Comparison of ENCODE assay signal across 8 cellular contexts in genomic region chr6:109478222-109478805, GRCh38. TPM values are rescaled to one million over a fixed set of nuclear protein-coding genes. Genes with fewer than 3 reads are reported as not detected.
DNase-seq lines count a peak whose midpoint lies in the region; ATAC-seq and TF ChIP-seq lines count a peak whose summit lies in the region.
"Had no signal": no experiment of that assay in that cellular context is flagged by ENCODE, and none has a peak within 500 bp of the region (broad histone marks: within the 10 kb centered on the region; RNA-seq: fewer than 3 reads in every experiment).

No MANE protein-coding gene starts in this region.

- DNase-seq in MM.1S (no peak), dorsolateral prefrontal cortex (no peak), coronary artery (ENCODE audit: low spot score) (no peak)
- DNase-seq: psoas muscle had no signal

- H3K79me2 ChIP-seq in DOHH2 (ENCODE audit: control insufficient read depth, low read length) (peaks cover 90% of the 10 kb centered on the region), MM.1S (ENCODE audit: low read length) (peaks cover 84% of the 10 kb centered on the region), neural cell (replicated peaks; ENCODE audit: insufficient read depth, low read length) (no peaks in the 10 kb centered on the region)

- H4K20me1 ChIP-seq in DOHH2 (ENCODE audit: control insufficient read depth, insufficient read depth, low read depth, low read length), result peaks cover 15% of the 10 kb centered on the region
- no peaks in the 10 kb centered on the region for H4K20me1 ChIP-seq in MM.1S (ENCODE audit: insufficient read depth, low read length)
- H4K20me1 ChIP-seq in neural cell (ENCODE audit: insufficient read depth), result no peaks in the 10 kb centered on the region

- H3K9me2 ChIP-seq in DOHH2 (replicated peaks; ENCODE audit: control insufficient read depth, low read length) (no peaks in the 10 kb centered on the region), MM.1S (replicated peaks; ENCODE audit: insufficient read depth, low read length) (no peaks in the 10 kb centered on the region), neural cell (ENCODE audit: insufficient read depth, low read length) (no peaks in the 10 kb centered on the region)

- H3K9me3 ChIP-seq in DOHH2 (ENCODE audit: control insufficient read depth, insufficient read depth, low read length), result no peaks in the 10 kb centered on the region
- no peaks in the 10 kb centered on the region for H3K9me3 ChIP-seq in MM.1S (replicated peaks; ENCODE audit: insufficient read depth, low read length)
- no peaks in the 10 kb centered on the region for H3K9me3 ChIP-seq in neural cell (ENCODE audit: low read length)
- H3K9me3 ChIP-seq: psoas muscle had no signal

- no peak for TF ChIP-seq CTCF in DOHH2 (IDR thresholded peaks at IDR 0.05; ENCODE audit: low read depth, low read length, poor library complexity, severe bottlenecking)
- no peak for TF ChIP-seq CTCF in MM.1S (IDR thresholded peaks at IDR 0.05; ENCODE audit: low read length)
- no peak for TF ChIP-seq CTCF in dorsolateral prefrontal cortex (IDR thresholded peaks at IDR 0.05 in 54 of 56, conservative IDR thresholded peaks at IDR 0.05 in 2 of 56; ENCODE audit: low read depth in 1 of 56, partially characterized antibody in 56 of 56)
- no peak for TF ChIP-seq CTCF in neural cell (IDR thresholded peaks at IDR 0.05; ENCODE audit: poor library complexity, severe bottlenecking)
- no peak for TF ChIP-seq CTCF in coronary artery (IDR thresholded peaks at IDR 0.05)

- H3F3A ChIP-seq in DOHH2 (ENCODE audit: control insufficient read depth, insufficient read depth), result no peaks in the 10 kb centered on the region
- no peaks in the 10 kb centered on the region; the same call in 1 of the 2 replicates for H3F3A ChIP-seq in MM.1S (ENCODE audit: insufficient read depth, low read length)
- H3F3A ChIP-seq in neural cell (ENCODE audit: insufficient read depth, low read length, poor library complexity, severe bottlenecking), result no peaks in the 10 kb centered on the region

- H3K4me3 ChIP-seq in DOHH2 (ENCODE audit: low read length), result peak overlapping the region; percentile 54
- peak overlapping the region; percentile 47 for H3K4me3 ChIP-seq in MM.1S (ENCODE audit: low read length)
- H3K4me3 ChIP-seq in dorsolateral prefrontal cortex, result peak overlapping the region in 41 of 59 donors; percentile 1 to 100 (median 31)
- H3K4me3 ChIP-seq in neural cell (ENCODE audit: low read length), result peak overlapping the region; percentile 42
- no peak overlapping the region for H3K4me3 ChIP-seq in coronary artery

- H3K4me2 ChIP-seq in DOHH2 (ENCODE audit: low read length) (peak overlapping the region; percentile 62), MM.1S (ENCODE audit: low read depth, low read length) (peak overlapping the region; percentile 89), neural cell (ENCODE audit: low read length) (no peak overlapping the region)

- intact Hi-C loops in dorsolateral prefrontal cortex (cut with DNase I), result no loop called here

- H3K27ac ChIP-seq in DOHH2 (ENCODE audit: low read depth, low read length) (no peak overlapping the region), MM.1S (ENCODE audit: low read length) (peak overlapping the region; percentile 47; the same call in 1 of the 2 replicates), dorsolateral prefrontal cortex (peak overlapping the region in 4 of 59 donors; percentile 18 to 55 (median 36)), neural cell (ENCODE audit: low read length) (no peak overlapping the region), coronary artery (no peak overlapping the region)
- H3K27ac ChIP-seq: psoas muscle had no signal

- peaks cover 47% of the 10 kb centered on the region for H3K4me1 ChIP-seq in DOHH2 (ENCODE audit: control insufficient read depth, low read length)
- peaks cover 32% of the 10 kb centered on the region for H3K4me1 ChIP-seq in MM.1S (ENCODE audit: low read length)

- H3K27me3 ChIP-seq in DOHH2 (ENCODE audit: control insufficient read depth, low read length), result no peaks in the 10 kb centered on the region
- no peaks in the 10 kb centered on the region for H3K27me3 ChIP-seq in MM.1S (replicated peaks; ENCODE audit: insufficient read depth, low read length)
- H3K27me3 ChIP-seq in dorsolateral prefrontal cortex, result no peaks in the 10 kb centered on the region
- no peaks in the 10 kb centered on the region for H3K27me3 ChIP-seq in neural cell (ENCODE audit: insufficient read depth, low read depth, low read length)

- H3K36me3 ChIP-seq in DOHH2 (ENCODE audit: control insufficient read depth, low read length), result peaks cover 85% of the 10 kb centered on the region
- peaks cover 13% of the 10 kb centered on the region; the same call in 1 of the 2 replicates for H3K36me3 ChIP-seq in MM.1S (replicated peaks; ENCODE audit: insufficient read depth, low read length)
- peaks cover 4% of the 10 kb centered on the region for H3K36me3 ChIP-seq in neural cell (ENCODE audit: insufficient read depth, low read length)

- H3K9ac ChIP-seq in MM.1S (ENCODE audit: low read length), result peak overlapping the region; percentile 27; the same call in 1 of the 2 replicates
- no peak overlapping the region for H3K9ac ChIP-seq in neural cell (ENCODE audit: low read length)

- no peak overlapping the region for H2AFZ ChIP-seq in MM.1S (ENCODE audit: low read length)
- H2AFZ ChIP-seq in neural cell (ENCODE audit: low read depth, low read length), result no peak overlapping the region

- ATAC-seq in GM18517 (IDR thresholded peaks at IDR 0.05; ENCODE audit: unreplicated experiment) (no peak), GM18873 (IDR thresholded peaks at IDR 0.05; ENCODE audit: low FRiP score, unreplicated experiment) (no peak)
- ATAC-seq: psoas muscle had no signal

- no peak for TF ChIP-seq RAD21 in neural cell (conservative IDR thresholded peaks at IDR 0.05)

- TF ChIP-seq EP300 in neural cell (conservative IDR thresholded peaks at IDR 0.05; ENCODE audit: poor library complexity, severe bottlenecking), result no peak

TF ChIP-seq in neural cell, 6 proteins besides CTCF, POLR2A, EP300 and RAD21:
- TF ChIP-seq SMC3 (conservative IDR thresholded peaks at IDR 0.05; ENCODE audit: poor library complexity) (no peak), TAF1 (IDR thresholded peaks at IDR 0.05; ENCODE audit: low read depth) (no peak), POLR2AphosphoS5 (IDR thresholded peaks at IDR 0.05) (no peak), MXI1 (conservative IDR thresholded peaks at IDR 0.05; ENCODE audit: poor library complexity, severe bottlenecking) (no peak), EZH2 (IDR thresholded peaks at IDR 0.05; ENCODE audit: borderline replicate concordance, insufficient read depth, low read length, poor library complexity, severe bottlenecking) (no peak), REST (IDR thresholded peaks at IDR 0.05; ENCODE audit: borderline replicate concordance) (no peak)

RNA-seq across cellular contexts. Expression of gene ZBTB24, which starts 4.7 kb away (rescaled TPM):
- 10 to 100 TPM in 61 of 120 experiments, 1 to 10 TPM in 59; 5.4 to 12.6 (median 10.0) TPM for total RNA-seq in dorsolateral prefrontal cortex
- 5.5 and 6.0 TPM in 2 replicates for polyA plus RNA-seq in neural cell
- polyA minus RNA-seq in neural cell, result 16.8 and 17.4 TPM in 2 replicates

RNA-seq across cellular contexts. Expression of gene MICAL1, which starts 22.7 kb away (rescaled TPM):
- total RNA-seq in dorsolateral prefrontal cortex, result 10 to 100 TPM; 22.6 to 77.0 (median 42.3) TPM
- 54.2 and 80.1 TPM in 2 replicates for polyA plus RNA-seq in neural cell
- 39.6 and 44.6 TPM in 2 replicates for polyA minus RNA-seq in neural cell

RNA-seq across cellular contexts. Expression of gene SMPD2, which starts 37.8 kb away (rescaled TPM):
- 10 to 100 TPM in 28 of 120 experiments, 1 to 10 TPM in 92; 3.5 to 16.3 (median 7.9) TPM for total RNA-seq in dorsolateral prefrontal cortex
- 8.0 and 8.6 TPM in 2 replicates for polyA plus RNA-seq in neural cell
- 7.2 and 10.2 TPM in 2 replicates for polyA minus RNA-seq in neural cell

RNA-seq across cellular contexts. Expression of gene PPIL6, which starts 37.9 kb away (rescaled TPM):
- total RNA-seq in dorsolateral prefrontal cortex, result 10 to 100 TPM in 73 of 120 experiments, 1 to 10 TPM in 47; 5.2 to 18.3 (median 10.6) TPM
- 2.5 and 11.8 TPM in 2 replicates for polyA plus RNA-seq in neural cell
- 10.7 and 13.2 TPM in 2 replicates for polyA minus RNA-seq in neural cell
